In genomic region chr2:152407806-152408205, GRCh38 we compare ENCODE assay signal across 14 cellular contexts.
A peak's percentile ranks its signal among the peaks of the same experiment; 100 is the strongest.
DNase-seq lines count a peak whose midpoint lies in the region; ATAC-seq and TF ChIP-seq lines count a peak whose summit lies in the region.
"Had no signal": no experiment of that assay in that cellular context is flagged by ENCODE, and none has a peak within 500 bp of the region (broad histone marks: within the 10 kb centered on the region; RNA-seq: fewer than 3 reads in every experiment).

No MANE protein-coding gene starts in this region.

- no peak for DNase-seq in stimulated activated naive CD8-positive, alpha-beta T cell treated with anti-CD3 and anti-CD28 coated beads, Interleukin-15, amount 100 ng/mL, for 72 hours
- DNase-seq in caudate nucleus (lab: John Stamatoyannopoulos, UW) (peak in 15 of 61 donors; percentile 12 to 84 (median 42)), nephron progenitor cell (no peak), tibial nerve (ENCODE audit: low spot score in 2 of 2) (no peak), NCI-H187 treated with DMSO at 0.1 percent for 48 hours (lab: John Stamatoyannopoulos, UW) (no peak), EL (no peak)
- no peak for DNase-seq in activated CD8-positive, alpha-beta memory T cell treated with anti-CD3 and anti-CD28 coated beads, Interleukin-2, amount 10 ng/mL, durations not matched to agents 7 days and 5 days
- DNase-seq: effector memory CD8-positive, alpha-beta T cell; NCI-H2107; stimulated activated CD4-positive, alpha-beta T cell treated with anti-CD3 and anti-CD28 coated beads, Interleukin-4, amount 100 ng/mL, for 4 hours had no signal

- CTCF ChIA-PET in activated CD8-positive, alpha-beta memory T cell treated with anti-CD3 and anti-CD28 coated beads, Interleukin-2, amount 10 ng/mL, durations not matched to agents 7 days and 5 days (lab: Charles Lee): no interaction called here

- H3K4me3 Mint-ChIP-seq in stimulated activated naive CD8-positive, alpha-beta T cell treated with anti-CD3 and anti-CD28 coated beads, Interleukin-15, Interleukin-2, amounts not matched to agents 100 ng/mL and 50 ng/mL, for 24 hours: no peak overlapping the region
- peak overlapping the region in 1 of 2 donors; percentile 57 for H3K4me3 Mint-ChIP-seq in stimulated activated naive CD8-positive, alpha-beta T cell treated with anti-CD3 and anti-CD28 coated beads, Interleukin-15, amount 100 ng/mL, for 72 hours
- H3K4me3 Mint-ChIP-seq in nephron progenitor cell: peak overlapping the region; percentile 70
- no peak overlapping the region for H3K4me3 Mint-ChIP-seq in activated CD8-positive, alpha-beta memory T cell treated with anti-CD3 and anti-CD28 coated beads, Interleukin-2, amount 10 ng/mL, durations not matched to agents 7 days and 5 days
- H3K4me3 Mint-ChIP-seq: CD14-positive monocyte; effector memory CD8-positive, alpha-beta T cell had no signal

- TF ChIP-seq EP300 in tibial nerve (IDR thresholded peaks at IDR 0.05): no peak

- no peaks in the 10 kb centered on the region for H3K36me3 ChIP-seq in tibial nerve
- H3K36me3 ChIP-seq: neutrophil, Peyer's patch had no signal

- peaks cover 3 to 94% (median 51%) of the 10 kb centered on the region in 4 donors for H3K4me1 ChIP-seq in tibial nerve

- no peak for ATAC-seq in stimulated activated naive CD8-positive, alpha-beta T cell treated with anti-CD3 and anti-CD28 coated beads, Interleukin-15, amount 100 ng/mL, for 72 hours
- ATAC-seq in activated CD8-positive, alpha-beta memory T cell treated with anti-CD3 and anti-CD28 coated beads, Interleukin-2, amount 10 ng/mL, durations not matched to agents 7 days and 5 days: no peak

- H3K27me3 ChIP-seq in tibial nerve: no peaks in the 10 kb centered on the region
- H3K27me3 ChIP-seq: neutrophil, Peyer's patch had no signal

- 72 to 76% methylated on average over 1 of the region's 1 CpG for WGBS in tibial nerve, 2 donors

- no peaks in the 10 kb centered on the region for H3K9me3 ChIP-seq in tibial nerve
- H3K9me3 ChIP-seq: neutrophil, Peyer's patch had no signal

- peaks cover 19% of the 10 kb centered on the region for H3K27me3 Mint-ChIP-seq in stimulated activated naive CD8-positive, alpha-beta T cell treated with anti-CD3 and anti-CD28 coated beads, Interleukin-15, Interleukin-2, amounts not matched to agents 100 ng/mL and 50 ng/mL, for 24 hours
- H3K27me3 Mint-ChIP-seq in stimulated activated naive CD8-positive, alpha-beta T cell treated with anti-CD3 and anti-CD28 coated beads, Interleukin-15, amount 100 ng/mL, for 72 hours: peaks cover 6% of the 10 kb centered on the region
- H3K27me3 Mint-ChIP-seq in nephron progenitor cell (ENCODE audit: low read depth, poor library complexity): no peaks in the 10 kb centered on the region
- peaks cover 17% of the 10 kb centered on the region for H3K27me3 Mint-ChIP-seq in activated CD8-positive, alpha-beta memory T cell treated with anti-CD3 and anti-CD28 coated beads, Interleukin-2, amount 10 ng/mL, durations not matched to agents 7 days and 5 days

- H3K36me3 Mint-ChIP-seq in stimulated activated naive CD8-positive, alpha-beta T cell treated with anti-CD3 and anti-CD28 coated beads, Interleukin-15, Interleukin-2, amounts not matched to agents 100 ng/mL and 50 ng/mL, for 24 hours (ENCODE audit: low read depth): no peaks in the 10 kb centered on the region
- H3K36me3 Mint-ChIP-seq in nephron progenitor cell (ENCODE audit: low read depth): no peaks in the 10 kb centered on the region
- no peaks in the 10 kb centered on the region for H3K36me3 Mint-ChIP-seq in activated CD8-positive, alpha-beta memory T cell treated with anti-CD3 and anti-CD28 coated beads, Interleukin-2, amount 10 ng/mL, durations not matched to agents 7 days and 5 days
- H3K36me3 Mint-ChIP-seq: CD14-positive monocyte had no signal

- no peaks in the 10 kb centered on the region for H3K9me3 Mint-ChIP-seq in stimulated activated naive CD8-positive, alpha-beta T cell treated with anti-CD3 and anti-CD28 coated beads, Interleukin-15, Interleukin-2, amounts not matched to agents 100 ng/mL and 50 ng/mL, for 24 hours
- no peaks in the 10 kb centered on the region for H3K9me3 Mint-ChIP-seq in stimulated activated naive CD8-positive, alpha-beta T cell treated with anti-CD3 and anti-CD28 coated beads, Interleukin-15, amount 100 ng/mL, for 72 hours
- no peaks in the 10 kb centered on the region for H3K9me3 Mint-ChIP-seq in nephron progenitor cell
- H3K9me3 Mint-ChIP-seq in activated CD8-positive, alpha-beta memory T cell treated with anti-CD3 and anti-CD28 coated beads, Interleukin-2, amount 10 ng/mL, durations not matched to agents 7 days and 5 days (ENCODE audit: low read depth): no peaks in the 10 kb centered on the region
- H3K9me3 Mint-ChIP-seq: CD14-positive monocyte; effector memory CD8-positive, alpha-beta T cell had no signal

- H3K27ac ChIP-seq in caudate nucleus (ENCODE audit: low read depth, low read length): peak overlapping the region; percentile 83
- H3K27ac ChIP-seq in tibial nerve: peak overlapping the region in 2 of 4 donors; percentile 78 to 87
- H3K27ac ChIP-seq: neutrophil, Peyer's patch had no signal

- peak overlapping the region; percentile 38 for H3K27ac Mint-ChIP-seq in stimulated activated naive CD8-positive, alpha-beta T cell treated with anti-CD3 and anti-CD28 coated beads, Interleukin-15, Interleukin-2, amounts not matched to agents 100 ng/mL and 50 ng/mL, for 24 hours
- H3K27ac Mint-ChIP-seq in stimulated activated naive CD8-positive, alpha-beta T cell treated with anti-CD3 and anti-CD28 coated beads, Interleukin-15, amount 100 ng/mL, for 72 hours: no peak overlapping the region
- peak overlapping the region; percentile 97 for H3K27ac Mint-ChIP-seq in nephron progenitor cell
- no peak overlapping the region for H3K27ac Mint-ChIP-seq in activated CD8-positive, alpha-beta memory T cell treated with anti-CD3 and anti-CD28 coated beads, Interleukin-2, amount 10 ng/mL, durations not matched to agents 7 days and 5 days

- H3K4me3 ChIP-seq in tibial nerve: no peak overlapping the region
- H3K4me3 ChIP-seq: Peyer's patch had no signal

- TF ChIP-seq CTCF in nephron progenitor cell (IDR thresholded peaks at IDR 0.05): no peak
- no peak for TF ChIP-seq CTCF in tibial nerve (IDR thresholded peaks at IDR 0.05)

- H3K4me1 Mint-ChIP-seq in stimulated activated naive CD8-positive, alpha-beta T cell treated with anti-CD3 and anti-CD28 coated beads, Interleukin-15, Interleukin-2, amounts not matched to agents 100 ng/mL and 50 ng/mL, for 24 hours (ENCODE audit: low read depth): peaks cover 28% of the 10 kb centered on the region
- peaks cover 10% of the 10 kb centered on the region for H3K4me1 Mint-ChIP-seq in stimulated activated naive CD8-positive, alpha-beta T cell treated with anti-CD3 and anti-CD28 coated beads, Interleukin-15, amount 100 ng/mL, for 72 hours
- H3K4me1 Mint-ChIP-seq in nephron progenitor cell: peaks cover 55% of the 10 kb centered on the region
- H3K4me1 Mint-ChIP-seq in activated CD8-positive, alpha-beta memory T cell treated with anti-CD3 and anti-CD28 coated beads, Interleukin-2, amount 10 ng/mL, durations not matched to agents 7 days and 5 days: peaks cover 5% of the 10 kb centered on the region

- no peak for TF ChIP-seq POLR2A in tibial nerve (IDR thresholded peaks at IDR 0.05)

Comparison
In these comparisons a context has a peak if more than half of its experiments do, and no peak if none do; other contexts are left out.
1. H3K27ac Mint-ChIP-seq: peak in stimulated activated naive CD8-positive, alpha-beta T cell treated with anti-CD3 and anti-CD28 coated beads, Interleukin-15, Interleukin-2, amounts not matched to agents 100 ng/mL and 50 ng/mL, for 24 hours (single experiment) and nephron progenitor cell (single experiment); none in stimulated activated naive CD8-positive, alpha-beta T cell treated with anti-CD3 and anti-CD28 coated beads, Interleukin-15, amount 100 ng/mL, for 72 hours (0 of 2) and activated CD8-positive, alpha-beta memory T cell treated with anti-CD3 and anti-CD28 coated beads, Interleukin-2, amount 10 ng/mL, durations not matched to agents 7 days and 5 days (single experiment).